In genomic region chr7:124662937-124663336, GRCh38 we compare ENCODE assay signal across 18 cellular contexts.
DNase-seq lines count a peak whose midpoint lies in the region; TF ChIP-seq lines count a peak whose summit lies in the region.
"Had no signal": no experiment of that assay in that cellular context is flagged by ENCODE, and none has a peak within 500 bp of the region (broad histone marks: within the 10 kb centered on the region; RNA-seq: fewer than 3 reads in every experiment).

No MANE protein-coding gene starts in this region.

- no peaks in the 10 kb centered on the region for H3K4me1 ChIP-seq in esophagus squamous epithelium
- H3K4me1 ChIP-seq: Caco-2, Peyer's patch had no signal

- TF ChIP-seq POLR2A in esophagus squamous epithelium (IDR thresholded peaks at IDR 0.05) = no peak

- no peak overlapping the region for H3K4me3 ChIP-seq in LNCaP clone FGC (ENCODE audit: low read depth, low read length)
- peak overlapping the region in 38 of 59 donors; percentile 2 to 52 (median 26) for H3K4me3 ChIP-seq in dorsolateral prefrontal cortex
- H3K4me3 ChIP-seq in esophagus squamous epithelium = no peak overlapping the region
- H3K4me3 ChIP-seq: Peyer's patch had no signal

- H3K27me3 ChIP-seq in dorsolateral prefrontal cortex = peaks cover 0 to 4% (median 0%) of the 10 kb centered on the region in 45 donors
- no peaks in the 10 kb centered on the region for H3K27me3 ChIP-seq in esophagus squamous epithelium
- H3K27me3 ChIP-seq: Peyer's patch had no signal

- H3K27ac ChIP-seq in dorsolateral prefrontal cortex (peak overlapping the region in 28 of 59 donors; percentile 1 to 78 (median 50)), esophagus squamous epithelium (no peak overlapping the region)
- H3K27ac ChIP-seq: Peyer's patch had no signal

- intact Hi-C loops in dorsolateral prefrontal cortex (cut with DNase I) = loop anchor here in 1 of 2 donors (5.0 kb wide), 1 partner anchor 104 kb away; the partner anchor contains the start of gene GPR37
- intact Hi-C loops in esophagus squamous epithelium (cut with DNase I) = no loop called here

- no peaks in the 10 kb centered on the region for H3K36me3 ChIP-seq in esophagus squamous epithelium
- H3K36me3 ChIP-seq: Peyer's patch had no signal

- peak; percentile 51 for DNase-seq in Ammon's horn (ENCODE audit: low spot score)
- no peak for DNase-seq in LNCaP clone FGC (ENCODE audit: low read depth)
- peak in 1 of 10 donors; percentile 50 for DNase-seq in dorsolateral prefrontal cortex
- peak; percentile 55 for DNase-seq in medulla oblongata (ENCODE audit: extremely low spot score)
- no peak for DNase-seq in activated T-cell treated with anti-CD3 and anti-CD28 coated beads for 4 hours
- no peak for DNase-seq in esophagus squamous epithelium (lab: John Stamatoyannopoulos, UW)
- DNase-seq in SW480 (ENCODE audit: low spot score) = no peak
- DNase-seq: ACHN; AML-193; Caco-2; CD4-positive, CD25-positive, alpha-beta regulatory T cell; DMS53; Kasumi-1; NCI-H1105 treated with DMSO at 0.1 percent for 48 hours; NCI-H187 treated with DMSO at 0.1 percent for 48 hours; NCI-H510A; Peyer's patch; Right ventricle myocardium superior had no signal

- peak; percentile 64 for TF ChIP-seq CTCF in LNCaP clone FGC (IDR thresholded peaks at IDR 0.05; ENCODE audit: control insufficient read depth, extremely low read depth, insufficient read depth)
- TF ChIP-seq CTCF in dorsolateral prefrontal cortex (IDR thresholded peaks at IDR 0.05 in 54 of 56, conservative IDR thresholded peaks at IDR 0.05 in 2 of 56; ENCODE audit: low read depth in 1 of 56, partially characterized antibody in 56 of 56) = peak in 50 of 56 donors; percentile 13 to 73 (median 43)
- no peak for TF ChIP-seq CTCF in esophagus squamous epithelium (IDR thresholded peaks at IDR 0.05)

- no peaks in the 10 kb centered on the region for H3K9me3 ChIP-seq in esophagus squamous epithelium
- H3K9me3 ChIP-seq: Caco-2, Peyer's patch had no signal

Comparison
In these comparisons a context has a peak if more than half of its experiments do, and no peak if none do; other contexts are left out.
1. DNase-seq: peak in Ammon's horn (single experiment) and medulla oblongata (single experiment); none in LNCaP clone FGC (single experiment), activated T-cell treated with anti-CD3 and anti-CD28 coated beads for 4 hours (single experiment), esophagus squamous epithelium (single experiment) and SW480 (single experiment).
2. H3K4me3 ChIP-seq: peak in dorsolateral prefrontal cortex (38 of 59); none in LNCaP clone FGC (single experiment) and esophagus squamous epithelium (0 of 4).
3. CTCF ChIP-seq: peak in LNCaP clone FGC (single experiment) and dorsolateral prefrontal cortex (50 of 56); none in esophagus squamous epithelium (0 of 6).